In genomic region chr12:96343347-96343954, GRCh38 we compare ENCODE assay signal across 1 cellular context.
TF ChIP-seq lines count a peak whose summit lies in the region.

No MANE protein-coding gene starts in this region.

TF ChIP-seq in GM12878, 131 proteins besides CTCF, POLR2A, EP300 and RAD21 (continued from another document):
- TF ChIP-seq CBFB (IDR thresholded peaks at IDR 0.05; ENCODE audit: low read depth) (peak; percentile 93), E2F4 (IDR thresholded peaks at IDR 0.05; ENCODE audit: low read depth, low read length) (no peak), NRF1 (conservative IDR thresholded peaks at IDR 0.05; ENCODE audit: low read depth, low read length) (no peak), NR2F1 (conservative IDR thresholded peaks at IDR 0.05) (peak; percentile 47; the same call in 1 of the 2 replicates), SMAD5 (IDR thresholded peaks at IDR 0.05; ENCODE audit: low read depth) (no peak), IKZF2 (IDR thresholded peaks at IDR 0.05) (peak; percentile 75 to 81), BACH1 (IDR thresholded peaks at IDR 0.05; ENCODE audit: borderline replicate concordance) (peak; percentile 12; the same call in 1 of the 2 replicates), IKZF1 (conservative IDR thresholded peaks at IDR 0.05) (peak; percentile 66; the same call in 1 of the 2 replicates), RELB (IDR thresholded peaks at IDR 0.05; ENCODE audit: low read depth) (peak; percentile 47; the same call in 1 of the 2 replicates), MEF2A (IDR thresholded peaks at IDR 0.05; ENCODE audit: insufficient read depth, low read depth, low read length) (0 out of 2 replicates have a peak, but pooled peaks have one; percentile 42), NBN (IDR thresholded peaks at IDR 0.05) (0 out of 2 replicates have a peak, but pooled peaks have one; percentile 30), ATF2 (IDR thresholded peaks at IDR 0.05; ENCODE audit: low read length) (peak; percentile 75), IRF4 (IDR thresholded peaks at IDR 0.05; ENCODE audit: low read depth, low read length) (0 out of 2 replicates have a peak, but pooled peaks have one; percentile 39), ZNF384 (IDR thresholded peaks at IDR 0.05; ENCODE audit: borderline replicate concordance, low read depth, low read length) (peak; percentile 43; the same call in 1 of the 2 replicates), PML (IDR thresholded peaks at IDR 0.05; ENCODE audit: low read length) (no peak), MTA2 (IDR thresholded peaks at IDR 0.05; ENCODE audit: low read depth) (peak; percentile 78), MXI1 (IDR thresholded peaks at IDR 0.05; ENCODE audit: low read depth, low read length) (peak; percentile 44; the same call in 1 of the 2 replicates), PAX5 (IDR thresholded peaks at IDR 0.05; ENCODE audit: borderline replicate concordance, low read depth, low read length) (peak; percentile 72), EED (IDR thresholded peaks at IDR 0.05; ENCODE audit: low read depth) (0 out of 2 replicates have a peak, but pooled peaks have one; percentile 22), BCL11A (IDR thresholded peaks at IDR 0.05; ENCODE audit: low read depth, low read length) (peak; percentile 58), MEF2B (IDR thresholded peaks at IDR 0.05; ENCODE audit: partially characterized antibody, poor library complexity, severe bottlenecking) (peak; percentile 14), IRF5 (IDR thresholded peaks at IDR 0.05; ENCODE audit: borderline replicate concordance) (peak; percentile 20; the same call in 1 of the 2 replicates), DPF2 (IDR thresholded peaks at IDR 0.05) (peak; percentile 65), ZBED1 (IDR thresholded peaks at IDR 0.05; ENCODE audit: borderline replicate concordance) (0 out of 2 replicates have a peak, but pooled peaks have one; percentile 47), CREM (IDR thresholded peaks at IDR 0.05; ENCODE audit: low read depth) (peak; percentile 33; the same call in 1 of the 2 replicates), MLLT1 (IDR thresholded peaks at IDR 0.05) (peak; percentile 93), POU2F2 (IDR thresholded peaks at IDR 0.05; ENCODE audit: borderline replicate concordance, low read depth, low read length) (0 out of 3 replicates have a peak, but pooled peaks have one; percentile 24), ZNF622 (IDR thresholded peaks at IDR 0.05) (no peak), RUNX3 (IDR thresholded peaks at IDR 0.05; ENCODE audit: low read length) (peak; percentile 100), NFIC (IDR thresholded peaks at IDR 0.05; ENCODE audit: low read depth, low read length) (peak; percentile 79)
